In the genomic region with DNA sequence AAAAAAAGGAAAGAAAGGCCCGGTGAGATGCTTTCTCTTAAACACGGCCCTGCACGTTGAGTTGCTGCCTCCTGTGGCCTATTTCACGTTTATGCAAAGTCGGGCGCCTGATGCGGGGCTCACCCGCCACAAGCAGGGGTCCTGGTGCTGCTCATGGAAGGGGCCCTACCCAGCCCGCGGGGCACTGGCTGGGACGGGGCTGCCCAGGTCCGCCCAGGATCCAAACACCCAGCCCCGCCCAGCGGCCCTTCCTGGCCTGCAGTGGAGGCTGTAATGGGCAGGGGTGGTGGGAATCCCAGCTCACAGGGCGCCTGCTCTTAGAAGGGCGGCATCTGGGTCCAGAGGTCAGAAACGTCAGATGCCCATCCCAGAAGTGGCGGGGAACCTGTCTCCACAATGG, we compare ENCODE assay signal across 8 cellular contexts. TPM values are rescaled to one million over a fixed set of nuclear protein-coding genes. Genes with fewer than 3 reads are reported as not detected.
DNase-seq lines count a peak whose midpoint lies in the region; ATAC-seq, FAIRE-seq and TF ChIP-seq lines count a peak whose summit lies in the region.

No MANE protein-coding gene starts in this region.

- CTCF ChIA-PET in GM10248 (lab: Yijun Ruan, JAX), result interaction anchor here (1.2 kb wide), 1 partner anchor 10 kb away, joined by 3 read pairs; no protein-coding TSS in a partner anchor

- no peaks in the 10 kb centered on the region for H3K4me1 ChIP-seq in kidney (ENCODE audit: control insufficient read depth in 1 of 2, insufficient read depth in 1 of 2, low read depth in 1 of 2, low read length in 2 of 2)
- peaks cover 42% of the 10 kb centered on the region for H3K4me1 ChIP-seq in stomach smooth muscle (ENCODE audit: control insufficient read depth, insufficient read depth, low read length)

- intact Hi-C loops in kidney (cut with DNase I), result no loop called here

- H3K36me3 ChIP-seq in kidney (ENCODE audit: control insufficient read depth in 1 of 2, insufficient read depth in 2 of 2, low read length in 2 of 2) (no peaks in the 10 kb centered on the region), stomach smooth muscle (ENCODE audit: control insufficient read depth in 2 of 2, insufficient read depth in 2 of 2, low read length in 2 of 2) (peaks cover 0 to 3% of the 10 kb centered on the region in 2 donors)

- FAIRE-seq in kidney (lab: Jason Lieb, UNC), result no peak

- TF ChIP-seq CTCF in astrocyte of the spinal cord (IDR thresholded peaks at IDR 0.05; ENCODE audit: low read depth, low read length) (peak; percentile 32), kidney (IDR thresholded peaks at IDR 0.05; ENCODE audit: borderline replicate concordance, extremely low read depth, insufficient read depth) (no peak), GM10248 (IDR thresholded peaks at IDR 0.05; ENCODE audit: control extremely low read depth, extremely low read depth, low read depth, missing control alignments) (no peak)

- DNase-seq in HT1080 (ENCODE audit: low read depth) (peak; percentile 31), astrocyte of the spinal cord (ENCODE audit: low read depth, low spot score) (no peak), kidney (peak; percentile 69), NCI-H187 treated with DMSO at 0.1 percent for 48 hours (lab: John Stamatoyannopoulos, UW) (no peak), GM10248 (ENCODE audit: extremely low spot score) (no peak)

- POLR2A ChIA-PET in GM10248 (lab: Yijun Ruan, JAX), result no interaction called here

- no peaks in the 10 kb centered on the region for H3K27me3 ChIP-seq in stomach smooth muscle (ENCODE audit: control insufficient read depth in 1 of 2, insufficient read depth in 2 of 2, low read length in 2 of 2)

- H3K9me3 ChIP-seq in kidney (ENCODE audit: control insufficient read depth in 1 of 2, low read length in 2 of 2), result peaks cover 2 to 8% of the 10 kb centered on the region in 2 donors
- no peaks in the 10 kb centered on the region for H3K9me3 ChIP-seq in stomach smooth muscle (ENCODE audit: control insufficient read depth in 2 of 2, low read length in 2 of 2)

- in situ Hi-C loops in astrocyte of the spinal cord (cut with HindIII; ENCODE audit: low sequenced_read_pairs), result no loop called here

- H3K4me3 ChIP-seq in astrocyte of the spinal cord (ENCODE audit: low read depth, low read length) (peak overlapping the region; percentile 77), kidney (ENCODE audit: low read length in 2 of 2) (no peak overlapping the region), stomach smooth muscle (ENCODE audit: low read length in 2 of 2) (peak overlapping the region; percentile 66 to 83)

- H3K9ac ChIP-seq in kidney (ENCODE audit: low read length in 2 of 2) (no peak overlapping the region), stomach smooth muscle (ENCODE audit: low read length in 2 of 2) (peak overlapping the region; percentile 47 to 70)

- H3K27ac ChIP-seq in kidney (ENCODE audit: low read depth in 2 of 2, low read length in 2 of 2) (no peak overlapping the region), stomach smooth muscle (ENCODE audit: low read length) (peak overlapping the region; percentile 99)

- ATAC-seq in GM18517 (IDR thresholded peaks at IDR 0.05; ENCODE audit: unreplicated experiment), result no peak
- ATAC-seq in HG03432 (IDR thresholded peaks at IDR 0.05; ENCODE audit: unreplicated experiment), result no peak

RNA-seq across cellular contexts. Expression of a gene that starts 1.6 kb away (rescaled TPM):
- total RNA-seq in HT1080 (2014; rRNA removed; shearing (Covaris generic)), result 58.8 and 62.8 TPM in 2 replicates
- polyA plus RNA-seq in HT1080 (2015; cell fraction: cytosol; rRNA removed), result 47.4 and 49.6 TPM in 2 replicates
- polyA plus RNA-seq in HT1080 (2015; cell fraction: nucleus; rRNA removed), result 162 and 171 TPM in 2 replicates
- 174 TPM for total RNA-seq in kidney
- 52.4 TPM for polyA plus RNA-seq in kidney (ENCODE audit: insufficient read depth, low read depth, low replicate concordance)

RNA-seq across cellular contexts. Expression of a gene that starts 55.9 kb away (rescaled TPM):
- 0.13 and 0.69 TPM in 2 replicates for total RNA-seq in HT1080 (2014; rRNA removed; shearing (Covaris generic))
- not detected in 2 replicates for polyA plus RNA-seq in HT1080 (2015; cell fraction: cytosol; rRNA removed)
- 0.17 TPM in 1 of 2 replicates, not detected in the other for polyA plus RNA-seq in HT1080 (2015; cell fraction: nucleus; rRNA removed)
- total RNA-seq in kidney, result 51.6 TPM
- polyA plus RNA-seq in kidney (ENCODE audit: insufficient read depth, low read depth, low replicate concordance), result 273 TPM

Comparison
In these comparisons a context has a peak if more than half of its experiments do, and no peak if none do; other contexts are left out.
1. DNase-seq: peak in HT1080 (single experiment) and kidney (single experiment); none in astrocyte of the spinal cord (single experiment), NCI-H187 treated with DMSO at 0.1 percent for 48 hours (single experiment) and GM10248 (single experiment).
2. H3K4me3 ChIP-seq: peak in astrocyte of the spinal cord (single experiment) and stomach smooth muscle (2 of 2); none in kidney (0 of 2).
3. H3K9ac ChIP-seq: peak in stomach smooth muscle (2 of 2); none in kidney (0 of 2).
4. RNA of a gene that starts 55.9 kb away (total RNA-seq): 51.6 TPM in kidney (single experiment); 0.13 to 0.69 TPM in HT1080; every median in the first group is over 10 times any median in the second.